ENCODE assay signal across 13 cellular contexts in the genomic region with DNA sequence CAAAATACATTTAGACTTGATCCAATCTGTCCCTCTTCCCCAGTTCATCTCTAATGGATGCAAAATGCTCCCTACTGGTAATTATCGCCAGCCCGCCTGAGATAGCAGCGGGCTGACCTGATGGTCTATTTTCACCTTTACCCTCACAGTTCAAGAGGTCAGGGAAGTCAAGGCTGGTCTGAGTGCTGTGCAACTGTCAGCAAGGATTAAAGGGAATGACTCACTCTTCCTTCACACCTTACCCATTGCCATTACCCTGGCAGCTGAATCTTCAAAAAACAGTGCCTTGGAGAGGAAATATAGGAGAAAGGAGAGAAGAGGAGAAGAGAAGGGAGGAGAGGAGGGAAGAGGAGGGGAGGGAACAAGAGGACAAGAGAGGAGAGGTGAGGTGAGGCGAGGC. TPM values are rescaled to one million over a fixed set of nuclear protein-coding genes. Genes with fewer than 3 reads are reported as not detected.
DNase-seq lines count a peak whose midpoint lies in the region; ATAC-seq and TF ChIP-seq lines count a peak whose summit lies in the region.
"Had no signal": no experiment of that assay in that cellular context is flagged by ENCODE, and none has a peak within 500 bp of the region (broad histone marks: within the 10 kb centered on the region; RNA-seq: fewer than 3 reads in every experiment).

No MANE protein-coding gene starts in this region.

- 100% methylated on average over 3 of the region's 4 CpGs for WGBS in mammary epithelial cell (ENCODE audit: low coverage, missing lambda C conversion rate)

- no peaks in the 10 kb centered on the region for H3K79me2 ChIP-seq in mammary epithelial cell (ENCODE audit: insufficient read depth, low read length)

- H3K4me3 ChIP-seq in mammary epithelial cell (replicated peaks in 1 of 3; ENCODE audit: insufficient read depth in 1 of 3, low read depth in 2 of 3, low read length in 3 of 3), result no peak overlapping the region
- H3K4me3 ChIP-seq in epithelial cell of esophagus (ENCODE audit: low read length), result no peak overlapping the region

- H3K4me2 ChIP-seq in mammary epithelial cell (ENCODE audit: insufficient read depth, low read depth, low read length), result no peak overlapping the region

- peaks cover 6% of the 10 kb centered on the region for H3K36me3 Mint-ChIP-seq in MCF 10A (ENCODE audit: insufficient read depth, unreplicated experiment)
- peaks cover 86% of the 10 kb centered on the region for H3K36me3 Mint-ChIP-seq in activated B cell treated with CpG ODN at 0.5 μM for 24 hours (ENCODE audit: low read depth)
- H3K36me3 Mint-ChIP-seq in endothelial cell (ENCODE audit: low read depth, unreplicated experiment), result no peaks in the 10 kb centered on the region

- TF ChIP-seq CTCF in MCF 10A (IDR thresholded peaks at IDR 0.05; ENCODE audit: unreplicated experiment) (no peak), mammary epithelial cell (conservative IDR thresholded peaks at IDR 0.05 in 1 of 2, IDR thresholded peaks at IDR 0.05 in 1 of 2; ENCODE audit: extremely low read depth in 1 of 2, insufficient read depth in 1 of 2, low read depth in 1 of 2, low read length in 2 of 2) (no peak), activated B cell treated with CpG ODN at 0.5 μM for 24 hours (IDR thresholded peaks at IDR 0.05) (no peak), epithelial cell of esophagus (IDR thresholded peaks at IDR 0.05; ENCODE audit: insufficient read depth, low read depth, low read length, missing control alignments) (no peak), endothelial cell (IDR thresholded peaks at IDR 0.05; ENCODE audit: unreplicated experiment) (no peak)

- peaks cover 11% of the 10 kb centered on the region for H3K4me1 Mint-ChIP-seq in MCF 10A (ENCODE audit: insufficient read depth, unreplicated experiment)
- H3K4me1 Mint-ChIP-seq in activated B cell treated with CpG ODN at 0.5 μM for 24 hours, result peaks cover 100% of the 10 kb centered on the region
- H3K4me1 Mint-ChIP-seq in endothelial cell (ENCODE audit: unreplicated experiment), result peaks cover 13% of the 10 kb centered on the region

- no peak for ATAC-seq in activated B cell treated with CpG ODN at 0.5 μM for 24 hours (ENCODE audit: low read depth)
- no peak for ATAC-seq in HG03039 (IDR thresholded peaks at IDR 0.05; ENCODE audit: unreplicated experiment)

- H3K4me3 Mint-ChIP-seq in MCF 10A (ENCODE audit: unreplicated experiment) (no peak overlapping the region), activated B cell treated with CpG ODN at 0.5 μM for 24 hours (peak overlapping the region; percentile 75), endothelial cell (ENCODE audit: unreplicated experiment) (no peak overlapping the region)

- H4K20me1 ChIP-seq in mammary epithelial cell (ENCODE audit: insufficient read depth, low read length), result peaks cover 3% of the 10 kb centered on the region

- no peak overlapping the region for H3K27ac Mint-ChIP-seq in MCF 10A (ENCODE audit: low read depth, unreplicated experiment)
- H3K27ac Mint-ChIP-seq in activated B cell treated with CpG ODN at 0.5 μM for 24 hours, result peak overlapping the region; percentile 96
- H3K27ac Mint-ChIP-seq in endothelial cell (ENCODE audit: unreplicated experiment), result no peak overlapping the region

- H3K9me3 Mint-ChIP-seq in MCF 10A (ENCODE audit: unreplicated experiment), result no peaks in the 10 kb centered on the region
- no peaks in the 10 kb centered on the region for H3K9me3 Mint-ChIP-seq in activated B cell treated with CpG ODN at 0.5 μM for 24 hours
- no peaks in the 10 kb centered on the region for H3K9me3 Mint-ChIP-seq in endothelial cell (ENCODE audit: unreplicated experiment)

- BruUV-seq in MCF 10A (replicated peaks; lab: Mats Ljungman, UMichigan) (no TSS peak), mammary epithelial cell (replicated peaks; lab: Mats Ljungman, UMichigan) (no TSS peak)

- POLR2A ChIA-PET in MCF 10A (lab: Yijun Ruan, JAX) (no interaction called here), activated B cell treated with CpG ODN at 0.5 μM for 24 hours (lab: Charles Lee) (interaction anchor here (0.6 to 13.9 kb wide), 6 partner anchors 9 to 215 kb away, joined by 3 to 308 read pairs (median 8); no protein-coding TSS in a partner anchor)

- peaks cover 16% of the 10 kb centered on the region for H3K4me1 ChIP-seq in mammary epithelial cell (ENCODE audit: insufficient read depth, low read length)

- peak; percentile 17 for DNase-seq in MCF 10A (ENCODE audit: unreplicated experiment)
- no peak for DNase-seq in mammary epithelial cell
- no peak for DNase-seq in activated B cell treated with CpG ODN at 0.5 μM for 24 hours
- peak; percentile 23 for DNase-seq in epithelial cell of esophagus (ENCODE audit: low read depth)
- no peak for DNase-seq in endothelial cell (ENCODE audit: low spot score)
- no peak for DNase-seq in HPDE6-E6E7 (ENCODE audit: extremely low spot score)
- DNase-seq: activated CD4-positive, alpha-beta T cell treated with anti-CD3 and anti-CD28 coated beads for 48 hours; cortex of kidney; DMS79 treated with DMSO at 0.1 percent for 48 hours; foreskin fibroblast; SW 1271 had no signal

- H3K27me3 Mint-ChIP-seq in MCF 10A (ENCODE audit: insufficient read depth, unreplicated experiment) (peaks cover 79% of the 10 kb centered on the region), activated B cell treated with CpG ODN at 0.5 μM for 24 hours (no peaks in the 10 kb centered on the region), endothelial cell (ENCODE audit: unreplicated experiment) (no peaks in the 10 kb centered on the region)

- no peaks in the 10 kb centered on the region for H3K9me3 ChIP-seq in mammary epithelial cell (replicated peaks; ENCODE audit: insufficient read depth, low read length)

- dilution Hi-C loops in mammary epithelial cell (cut with HindIII; ENCODE audit: low sequenced_read_pairs), result no loop called here

- H3K9ac ChIP-seq in mammary epithelial cell (ENCODE audit: insufficient read depth, low read length), result no peak overlapping the region

- H3K27ac ChIP-seq in mammary epithelial cell (ENCODE audit: insufficient read depth, low read depth, low read length) (no peak overlapping the region), temporal lobe (ENCODE audit: low read depth, low read length) (peak overlapping the region; percentile 55)

- no peak overlapping the region for H2AFZ ChIP-seq in mammary epithelial cell (ENCODE audit: low read depth, low read length)

- CTCF ChIA-PET in MCF 10A (lab: Yijun Ruan, JAX), result no interaction called here
- CTCF ChIA-PET in mammary epithelial cell (lab: Charles Lee; ENCODE audit: low non-redundant PET), result no interaction called here
- CTCF ChIA-PET in activated B cell treated with CpG ODN at 0.5 μM for 24 hours (lab: Charles Lee), result no interaction called here

- H3K27me3 ChIP-seq in mammary epithelial cell (ENCODE audit: insufficient read depth, low read length), result peaks cover 34% of the 10 kb centered on the region

- intact Hi-C loops in MCF 10A (cut with micrococcal nuclease), result no loop called here
- intact Hi-C loops in mammary epithelial cell (cut with micrococcal nuclease), result loop anchor here (5.0 kb wide), 2 partner anchors 53 to 153 kb away; partner anchors contain the start of genes LRRC3C and ORMDL3
- intact Hi-C loops in activated B cell treated with CpG ODN at 0.5 μM for 24 hours (cut with micrococcal nuclease), result loop anchor here (5.0 kb wide), 1 partner anchor 73 kb away; no protein-coding TSS in a partner anchor

- no peaks in the 10 kb centered on the region for H3K36me3 ChIP-seq in mammary epithelial cell (ENCODE audit: insufficient read depth, low read length)

- in situ Hi-C loops in mammary epithelial cell (cut with MboI; ENCODE audit: low sequenced_read_pairs in 2 of 2), result no loop called here

RNA-seq across cellular contexts. Expression of gene GRB7, which starts 36.3 kb away (rescaled TPM):
- total RNA-seq in MCF 10A (2022), result 7.3 and 10.3 TPM in 2 replicates
- total RNA-seq in mammary epithelial cell, result 10 to 100 TPM in 1 of 2 donors, 1 to 10 TPM in 1; 1.5 to 18.2 TPM
- 9.9 TPM for polyA plus RNA-seq in mammary epithelial cell
- 9.1 TPM for polyA minus RNA-seq in mammary epithelial cell
- 0.44 TPM in 1 of 2 replicates, not detected in the other for total RNA-seq in activated B cell treated with CpG ODN at 0.5 μM for 24 hours
- total RNA-seq in temporal lobe, result 0.25 TPM
- 1.3 TPM for total RNA-seq in endothelial cell (ENCODE audit: unreplicated experiment)

RNA-seq across cellular contexts. Expression of gene MIEN1, which starts 43.7 kb away (rescaled TPM):
- total RNA-seq in MCF 10A (2022) (42.1 and 51.3 TPM in 2 replicates), mammary epithelial cell (10 to 100 TPM; 10.2 to 36.8 TPM), activated B cell treated with CpG ODN at 0.5 μM for 24 hours (42.2 and 45.7 TPM in 2 replicates), temporal lobe (11.1 TPM), endothelial cell (ENCODE audit: unreplicated experiment) (15.5 TPM)
- 47.4 TPM for polyA plus RNA-seq in mammary epithelial cell
- polyA minus RNA-seq in mammary epithelial cell, result 29.8 TPM

Comparison
In these comparisons a context has a peak if more than half of its experiments do, and no peak if none do; other contexts are left out.
1. DNase-seq: peak in MCF 10A (single experiment) and epithelial cell of esophagus (single experiment); none in mammary epithelial cell (single experiment), activated B cell treated with CpG ODN at 0.5 μM for 24 hours (single experiment), endothelial cell (single experiment) and HPDE6-E6E7 (single experiment).